17 cellular contexts compared by ENCODE assay signal in the genomic region with DNA sequence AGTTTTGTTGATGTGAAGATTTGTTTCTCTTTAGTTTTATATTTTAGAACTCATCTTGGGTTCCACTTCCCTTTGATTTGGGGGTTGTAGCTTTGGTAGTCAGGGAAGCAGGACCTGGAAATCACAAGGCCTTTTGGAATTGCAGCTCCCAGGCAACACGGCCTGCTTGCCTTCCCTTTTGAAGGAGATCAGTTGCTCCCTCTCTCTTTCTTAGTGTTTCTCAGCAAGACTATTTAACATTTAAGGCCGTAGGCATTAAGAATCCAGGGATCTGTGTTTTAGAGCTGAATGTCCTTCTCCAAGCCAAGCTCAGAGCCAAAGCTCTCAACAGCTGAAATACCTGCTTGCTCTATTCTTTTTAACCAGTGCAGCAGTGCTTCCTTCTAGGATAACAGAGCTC.
"Had no signal": no experiment of that assay in that cellular context is flagged by ENCODE, and none has a peak within 500 bp of the region (broad histone marks: within the 10 kb centered on the region; RNA-seq: fewer than 3 reads in every experiment).

No MANE protein-coding gene starts in this region.

- H3K36me3 Mint-ChIP-seq: activated naive CD4-positive, alpha-beta T cell treated with anti-CD3 and anti-CD28 coated beads, Interleukin-2, amount 50 U/mL, for 72 hours had no signal

- DNase-seq: activated CD4-positive, alpha-beta T cell treated with anti-CD3 and anti-CD28 coated beads, Interleukin-2, amount 50 U/mL, for 48 hours; activated CD4-positive, CD25-positive, alpha-beta regulatory T cell treated with anti-CD3 and anti-CD28 coated beads, Interleukin-2, amount 50 U/mL, for 72 hours; activated effector memory CD4-positive, alpha-beta T cell treated with anti-CD3 and anti-CD28 coated beads, Interleukin-2, amount 50 U/mL, for 16 hours; activated T-cell treated with anti-CD3 and anti-CD28 coated beads, Interleukin-2, amount 50 U/mL, for 4 hours; amniotic stem cell; brain microvascular endothelial cell; cerebellar nuclear complex; dermis blood vessel endothelial cell; islet precursor cell; small intestine had no signal

- H3K27ac Mint-ChIP-seq: activated naive CD4-positive, alpha-beta T cell treated with anti-CD3 and anti-CD28 coated beads, Interleukin-2, amount 50 U/mL, for 72 hours; memory B cell; T-helper 2 cell treated with Interferon-gamma antibody and Interleukin-4, amounts not matched to agents 5 μg/mL and 100 μg/mL, for 36 hours had no signal

- H3K27me3 ChIP-seq: brain microvascular endothelial cell, tibial nerve had no signal

- H3K4me3 ChIP-seq: tibial nerve had no signal

- ATAC-seq: activated naive CD4-positive, alpha-beta T cell treated with anti-CD3 and anti-CD28 coated beads, Interleukin-2, amount 50 U/mL, for 72 hours; activated T-cell treated with anti-CD3 and anti-CD28 coated beads, Interleukin-2, amount 50 U/mL, for 4 hours; esophagus mucosa; left lobe of liver had no signal

- H3K9ac ChIP-seq: parathyroid adenoma had no signal

- H3K4me3 Mint-ChIP-seq: activated T-cell treated with anti-CD3 and anti-CD28 coated beads, Interleukin-2, amount 50 U/mL, for 4 hours; memory B cell; T-helper 2 cell treated with Interferon-gamma antibody and Interleukin-4, amounts not matched to agents 5 μg/mL and 100 μg/mL, for 36 hours had no signal

- H3K9me3 ChIP-seq: tibial nerve had no signal

- H3K36me3 ChIP-seq: brain microvascular endothelial cell, tibial nerve had no signal

- H3K27me3 Mint-ChIP-seq: memory B cell had no signal

- H3K27ac ChIP-seq: brain microvascular endothelial cell, parathyroid adenoma, tibial nerve had no signal

- H2AFZ ChIP-seq: parathyroid adenoma had no signal

- H3K4me1 Mint-ChIP-seq: memory B cell had no signal

- H3K9me3 Mint-ChIP-seq: activated naive CD4-positive, alpha-beta T cell treated with anti-CD3 and anti-CD28 coated beads, Interleukin-2, amount 50 U/mL, for 72 hours; activated T-cell treated with anti-CD3 and anti-CD28 coated beads, Interleukin-2, amount 50 U/mL, for 4 hours; T-helper 2 cell treated with Interferon-gamma antibody and Interleukin-4, amounts not matched to agents 5 μg/mL and 100 μg/mL, for 36 hours had no signal
